In the genomic region with DNA sequence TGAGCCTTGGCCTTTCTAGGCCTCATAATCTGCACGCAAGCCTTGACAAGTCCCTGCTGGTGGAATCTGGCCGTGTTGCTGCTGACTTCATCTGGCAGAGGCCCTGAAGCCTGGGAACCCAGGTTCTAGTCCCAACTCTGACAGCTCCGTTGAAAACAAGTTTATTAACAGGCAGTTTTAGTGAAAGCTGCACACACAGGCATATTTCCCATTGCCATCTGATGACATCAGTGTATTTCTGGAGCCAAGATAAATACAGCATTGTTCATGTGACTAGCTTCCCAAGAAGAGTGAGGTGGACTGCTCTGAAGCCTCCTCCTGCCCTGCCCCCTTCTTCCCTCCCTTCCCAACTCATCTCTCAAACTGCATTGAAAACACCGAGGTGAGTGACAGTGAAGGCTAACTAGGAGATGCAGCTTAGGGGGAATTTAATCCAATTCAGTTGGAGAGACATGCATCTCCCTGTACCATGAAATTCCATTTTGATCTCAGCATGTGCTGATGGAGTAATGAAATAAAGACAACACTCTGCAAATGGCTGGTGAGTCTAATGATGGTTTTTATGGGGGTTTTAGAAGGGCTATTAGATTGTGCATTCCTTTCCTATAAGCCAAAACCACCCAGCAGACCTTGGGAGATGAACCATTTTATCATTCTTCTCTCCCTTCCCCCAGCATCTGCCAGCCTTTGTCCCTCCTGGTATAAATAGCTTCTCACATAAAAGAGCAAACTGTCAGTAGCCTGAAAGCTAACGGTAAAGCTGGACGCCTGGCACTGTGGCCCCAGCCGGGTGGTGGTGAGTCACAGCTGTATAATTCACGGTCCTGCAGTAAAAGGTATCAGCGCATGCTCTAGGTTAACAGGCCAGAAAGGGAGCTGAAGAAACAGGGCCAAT, we compare ENCODE assay signal across 8 cellular contexts. TPM values are rescaled to one million over a fixed set of nuclear protein-coding genes. Genes with fewer than 3 reads are reported as not detected.
DNase-seq lines count a peak whose midpoint lies in the region; ATAC-seq and TF ChIP-seq lines count a peak whose summit lies in the region.

No MANE protein-coding gene starts in this region.

- POLR2A ChIA-PET in CD4-positive, alpha-beta memory T cell (lab: Charles Lee; ENCODE audit: partially characterized antibody) = no interaction called here

- H3K4me1 Mint-ChIP-seq in CD4-positive, alpha-beta memory T cell = no peaks in the 10 kb centered on the region

- no peak overlapping the region for H2AK5ac ChIP-seq in trophoblast cell (ENCODE audit: low read length)

- H2BK12ac ChIP-seq in trophoblast cell (ENCODE audit: low read length) = no peak overlapping the region

- no peak overlapping the region for H3K23ac ChIP-seq in trophoblast cell (ENCODE audit: low read length)

- H4K12ac ChIP-seq in trophoblast cell (ENCODE audit: low read depth, low read length) = no peak overlapping the region

- no peak overlapping the region for H2AFZ ChIP-seq in trophoblast cell (ENCODE audit: insufficient read depth, low read length, poor library complexity)

- H3K18ac ChIP-seq in trophoblast cell (ENCODE audit: low read length) = no peak overlapping the region

- no CpG with 5 or more reads among the region's 9 CpGs for WGBS in trophoblast cell (ENCODE audit: extremely low coverage, insufficient coverage, insufficient read length)

- peak overlapping the region; percentile 58 for H2BK5ac ChIP-seq in trophoblast cell (ENCODE audit: low read depth, low read length, poor library complexity)

- H3K4me3 ChIP-seq in RWPE2 (ENCODE audit: severe bottlenecking) = no peak overlapping the region
- no peak overlapping the region for H3K4me3 ChIP-seq in trophoblast cell (ENCODE audit: low read depth, low read length)
- no peak overlapping the region for H3K4me3 ChIP-seq in CD4-positive, alpha-beta memory T cell (ENCODE audit: low read length in 2 of 2)

- intact Hi-C loops in CD4-positive, alpha-beta memory T cell (cut with micrococcal nuclease) = no loop called here

- peaks cover 0 to 3% of the 10 kb centered on the region in 2 donors for H3K27me3 Mint-ChIP-seq in CD4-positive, alpha-beta memory T cell

- H3K4me1 ChIP-seq in RWPE2 (ENCODE audit: insufficient read depth, poor library complexity, severe bottlenecking) (peaks cover 78% of the 10 kb centered on the region), trophoblast cell (ENCODE audit: control insufficient read depth in 1 of 2, insufficient read depth in 2 of 2, low read length in 2 of 2) (peaks cover 31 to 39% of the 10 kb centered on the region in 2 experiments)
- H3K4me1 ChIP-seq in CD4-positive, alpha-beta memory T cell (ENCODE audit: insufficient read depth, low read length) = no peaks in the 10 kb centered on the region

- H3K9ac ChIP-seq in trophoblast cell (ENCODE audit: low read length) = no peak overlapping the region

- no peak overlapping the region for H3K4ac ChIP-seq in trophoblast cell (ENCODE audit: low read depth, low read length)

- H3K9me3 Mint-ChIP-seq in CD4-positive, alpha-beta memory T cell = peaks cover 0 to 2% (median 0%) of the 10 kb centered on the region in 8 donors

- H3K27me3 ChIP-seq in RWPE2 (ENCODE audit: insufficient read depth, poor library complexity, severe bottlenecking) (no peaks in the 10 kb centered on the region), trophoblast cell (ENCODE audit: insufficient read depth, low read length) (no peaks in the 10 kb centered on the region)
- H3K27me3 ChIP-seq in CD4-positive, alpha-beta memory T cell (ENCODE audit: insufficient read depth, low read length) = no peaks in the 10 kb centered on the region

- H2BK120ac ChIP-seq in trophoblast cell (ENCODE audit: insufficient read depth, low read length, poor library complexity) = no peak overlapping the region

- no peak for TF ChIP-seq CTCF in RWPE2 (IDR thresholded peaks at IDR 0.05; ENCODE audit: poor library complexity, severe bottlenecking)

- peak overlapping the region; percentile 7 for H4K91ac ChIP-seq in trophoblast cell (ENCODE audit: low read depth, low read length)

- no peaks in the 10 kb centered on the region for H3K36me3 Mint-ChIP-seq in CD4-positive, alpha-beta memory T cell

- no peak overlapping the region for H3K27ac Mint-ChIP-seq in CD4-positive, alpha-beta memory T cell

- CTCF ChIA-PET in CD4-positive, alpha-beta memory T cell (lab: Charles Lee; ENCODE audit: partially characterized antibody) = no interaction called here

- H3K9me3 ChIP-seq in RWPE2 (ENCODE audit: severe bottlenecking) (no peaks in the 10 kb centered on the region), trophoblast cell (ENCODE audit: insufficient read depth, low read depth, low read length) (no peaks in the 10 kb centered on the region)
- no peaks in the 10 kb centered on the region for H3K9me3 ChIP-seq in CD4-positive, alpha-beta memory T cell (ENCODE audit: control insufficient read depth in 1 of 2, low read length in 2 of 2)

- H3K79me2 ChIP-seq in trophoblast cell (ENCODE audit: control insufficient read depth, insufficient read depth, low read length, poor library complexity) = peaks cover 3% of the 10 kb centered on the region

- no peak overlapping the region for H4K8ac ChIP-seq in trophoblast cell (ENCODE audit: low read depth, low read length)

- peaks cover 20% of the 10 kb centered on the region for H3K79me1 ChIP-seq in trophoblast cell (ENCODE audit: low read length)

- H3K27ac ChIP-seq in RWPE2 (ENCODE audit: poor library complexity, severe bottlenecking) (peak overlapping the region; percentile 77), trophoblast cell (ENCODE audit: low read depth, low read length) (peak overlapping the region; percentile 80)
- H3K27ac ChIP-seq in CD4-positive, alpha-beta memory T cell (ENCODE audit: low read depth, low read length) = no peak overlapping the region

- ATAC-seq in RWPE2 (ENCODE audit: low read depth) (peak; percentile 67), GM21619 (IDR thresholded peaks at IDR 0.05; ENCODE audit: unreplicated experiment) (no peak), HG03460 (IDR thresholded peaks at IDR 0.05; ENCODE audit: unreplicated experiment) (no peak), HG03521 (IDR thresholded peaks at IDR 0.05; ENCODE audit: unreplicated experiment) (no peak)

- H3K36me3 ChIP-seq in RWPE2 (ENCODE audit: low read depth) (no peaks in the 10 kb centered on the region), trophoblast cell (ENCODE audit: control insufficient read depth in 1 of 2, insufficient read depth in 2 of 2, low read length in 2 of 2) (peaks cover 2% of the 10 kb centered on the region in 2 experiments)
- H3K36me3 ChIP-seq in CD4-positive, alpha-beta memory T cell (ENCODE audit: insufficient read depth, low read length) = no peaks in the 10 kb centered on the region

- DNase-seq in EL = peak; percentile 99
- peak; percentile 83 for DNase-seq in RWPE2 (ENCODE audit: low spot score)
- DNase-seq in foreskin melanocyte = peak; percentile 79
- DNase-seq in trophoblast cell = peak; percentile 60 to 70
- DNase-seq in CD4-positive, alpha-beta memory T cell = no peak

- H3K4me3 Mint-ChIP-seq in CD4-positive, alpha-beta memory T cell = no peak overlapping the region

- H3K14ac ChIP-seq in trophoblast cell (ENCODE audit: low read length) = peak overlapping the region; percentile 40

- no peak overlapping the region for H3K4me2 ChIP-seq in trophoblast cell (ENCODE audit: low read length)

RNA-seq across cellular contexts. Expression of a gene that starts 38.0 kb away (rescaled TPM):
- 24.6 and 25.1 TPM in 2 replicates for polyA plus RNA-seq in trophoblast cell (2013)
- total RNA-seq in CD4-positive, alpha-beta memory T cell = not detected
- polyA plus RNA-seq in CD4-positive, alpha-beta memory T cell = not detected

Comparison
In these comparisons a context has a peak if more than half of its experiments do, and no peak if none do; other contexts are left out.
1. DNase-seq: peak in EL (single experiment), RWPE2 (single experiment), foreskin melanocyte (single experiment) and trophoblast cell (2 of 2); none in CD4-positive, alpha-beta memory T cell (0 of 5).